17 cellular contexts compared by ENCODE assay signal in the genomic region with DNA sequence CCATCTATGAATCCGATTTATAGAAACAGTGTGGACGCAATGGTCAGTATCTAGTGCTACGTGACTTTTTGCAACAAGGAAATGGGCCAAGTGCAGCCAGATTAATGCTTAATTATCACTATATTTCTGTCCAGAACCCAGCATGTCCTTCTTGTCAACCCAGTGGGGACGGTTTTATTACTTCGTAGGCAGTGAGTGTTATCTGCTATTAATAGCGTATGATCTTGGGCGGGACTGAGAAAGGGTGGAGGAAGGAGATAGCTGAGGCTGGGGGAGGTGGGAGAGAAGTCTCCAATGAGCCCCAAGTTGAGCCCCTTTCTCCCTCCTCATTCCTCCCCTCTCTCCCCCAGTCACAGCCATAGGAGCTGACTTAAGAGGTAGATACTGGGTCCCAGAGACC. TPM values are rescaled to one million over a fixed set of nuclear protein-coding genes. Genes with fewer than 3 reads are reported as not detected.
A peak's percentile ranks its signal among the peaks of the same experiment; 100 is the strongest.
DNase-seq lines count a peak whose midpoint lies in the region; ATAC-seq and TF ChIP-seq lines count a peak whose summit lies in the region.
"Had no signal": no experiment of that assay in that cellular context is flagged by ENCODE, and none has a peak within 500 bp of the region (broad histone marks: within the 10 kb centered on the region; RNA-seq: fewer than 3 reads in every experiment).

No MANE protein-coding gene starts in this region.

- WGBS in heart left ventricle, 4 donors: 14 to 32% (median 20%) methylated on average over 7 of the region's 7 CpGs
- WGBS in suprapubic skin: 62% methylated on average over 7 of the region's 7 CpGs

- intact Hi-C loops in heart left ventricle (cut with DNase I) (no loop called here), uterus (cut with DNase I; ENCODE audit: low total_unique reads) (no loop called here)

- DNase-seq in BE2C: no peak
- DNase-seq in heart left ventricle: no peak
- DNase-seq in myocyte (ENCODE audit: low read depth): peak; percentile 37
- no peak for DNase-seq in EL
- DNase-seq in uterus: no peak
- no peak for DNase-seq in suprapubic skin (ENCODE audit: low spot score in 2 of 2)
- DNase-seq: DMS79 treated with DMSO at 0.1 percent for 48 hours, GDM1, NCI-H1092, NCI-H2081 treated with DMSO at 0.1 percent for 48 hours, NCI-H510A, NCI-H82, PC-9 had no signal

- no peaks in the 10 kb centered on the region for H3K36me3 ChIP-seq in BE2C
- H3K36me3 ChIP-seq in HEK293 (ENCODE audit: control insufficient read depth in 2 of 2, insufficient read depth in 1 of 2, low read length in 2 of 2): no peaks in the 10 kb centered on the region
- H3K36me3 ChIP-seq in heart left ventricle: no peaks in the 10 kb centered on the region
- H3K36me3 ChIP-seq in uterus: no peaks in the 10 kb centered on the region
- H3K36me3 ChIP-seq in suprapubic skin: no peaks in the 10 kb centered on the region

- CTCF ChIA-PET in HEK293 (lab: Yijun Ruan, JAX): interaction anchor here (0.7 kb wide), 1 partner anchor 51 kb away, joined by 5 read pairs; no protein-coding TSS in a partner anchor

- no peak for TF ChIP-seq POLR2A in heart left ventricle (IDR thresholded peaks at IDR 0.05)
- TF ChIP-seq POLR2A in uterus (IDR thresholded peaks at IDR 0.05): no peak
- TF ChIP-seq POLR2A in suprapubic skin (IDR thresholded peaks at IDR 0.05): no peak

- H3K4me1 ChIP-seq in BE2C: peaks cover 63% of the 10 kb centered on the region
- no peaks in the 10 kb centered on the region for H3K4me1 ChIP-seq in HEK293 (ENCODE audit: control insufficient read depth, insufficient read depth, low read length)
- H3K4me1 ChIP-seq in heart left ventricle: peaks cover 0 to 15% (median 6%) of the 10 kb centered on the region in 12 donors
- H3K4me1 ChIP-seq in uterus: no peaks in the 10 kb centered on the region
- no peaks in the 10 kb centered on the region for H3K4me1 ChIP-seq in suprapubic skin

- no peak for TF ChIP-seq EP300 in suprapubic skin (IDR thresholded peaks at IDR 0.05)

- TF ChIP-seq CTCF in BE2C (IDR thresholded peaks at IDR 0.05; ENCODE audit: low read depth, low read length): no peak
- no peak for TF ChIP-seq CTCF in HEK293 (tag by site-specific recombination; IDR thresholded peaks at IDR 0.05)
- TF ChIP-seq CTCF in heart left ventricle (IDR thresholded peaks at IDR 0.05): no peak
- TF ChIP-seq CTCF in uterus (IDR thresholded peaks at IDR 0.05): no peak
- no peak for TF ChIP-seq CTCF in suprapubic skin (IDR thresholded peaks at IDR 0.05)

- H3K4me3 ChIP-seq in BE2C (ENCODE audit: low read depth, low read length) (peak overlapping the region; percentile 18), HEK293 (ENCODE audit: low read depth, low read length) (no peak overlapping the region), heart left ventricle (peak overlapping the region in 1 of 12 donors; percentile 13), uterus (no peak overlapping the region), suprapubic skin (no peak overlapping the region)
- H3K4me3 ChIP-seq: GM12878, PC-9 had no signal

- ATAC-seq in heart left ventricle: peak in 3 of 4 donors; percentile 73 to 84 (median 80)
- ATAC-seq in GM18858 (IDR thresholded peaks at IDR 0.05; ENCODE audit: unreplicated experiment): no peak
- ATAC-seq: GM12878 had no signal

- POLR2A ChIA-PET in HEK293 (lab: Yijun Ruan, JAX): no interaction called here

- H3K27me3 ChIP-seq in BE2C: no peaks in the 10 kb centered on the region
- peaks cover 0 to 7% (median 0%) of the 10 kb centered on the region in 9 donors for H3K27me3 ChIP-seq in heart left ventricle
- H3K27me3 ChIP-seq in uterus: no peaks in the 10 kb centered on the region
- peaks cover 13% of the 10 kb centered on the region for H3K27me3 ChIP-seq in suprapubic skin

- no peak overlapping the region for H3K27ac ChIP-seq in HEK293 (ENCODE audit: extremely low read depth, low read depth, low read length)
- peak overlapping the region in 2 of 12 donors; percentile 16 to 34 for H3K27ac ChIP-seq in heart left ventricle
- no peak overlapping the region for H3K27ac ChIP-seq in uterus
- H3K27ac ChIP-seq in suprapubic skin: no peak overlapping the region
- H3K27ac ChIP-seq: KMS-11, PC-9 had no signal

- H3K9me3 ChIP-seq in BE2C (no peaks in the 10 kb centered on the region), HEK293 (ENCODE audit: control insufficient read depth, insufficient read depth, low read depth, low read length) (no peaks in the 10 kb centered on the region), heart left ventricle (no peaks in the 10 kb centered on the region), uterus (no peaks in the 10 kb centered on the region), suprapubic skin (no peaks in the 10 kb centered on the region)

TF ChIP-seq in HEK293, 187 proteins besides CTCF, POLR2A, EP300 and RAD21:
- no peak for TF ChIP-seq ZNF701 (tag by site-specific recombination; IDR thresholded peaks at IDR 0.05)
- TF ChIP-seq, protein P1, sequence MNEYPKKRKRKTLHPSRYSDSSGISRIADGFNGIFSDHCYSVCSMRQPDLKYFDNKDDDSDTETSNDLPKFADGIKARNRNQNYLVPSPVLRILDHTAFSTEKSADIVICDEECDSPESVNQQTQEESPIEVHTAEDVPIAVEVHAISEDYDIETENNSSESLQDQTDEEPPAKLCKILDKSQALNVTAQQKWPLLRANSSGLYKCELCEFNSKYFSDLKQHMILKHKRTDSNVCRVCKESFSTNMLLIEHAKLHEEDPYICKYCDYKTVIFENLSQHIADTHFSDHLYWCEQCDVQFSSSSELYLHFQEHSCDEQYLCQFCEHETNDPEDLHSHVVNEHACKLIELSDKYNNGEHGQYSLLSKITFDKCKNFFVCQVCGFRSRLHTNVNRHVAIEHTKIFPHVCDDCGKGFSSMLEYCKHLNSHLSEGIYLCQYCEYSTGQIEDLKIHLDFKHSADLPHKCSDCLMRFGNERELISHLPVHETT (tag by site-specific recombination; IDR thresholded peaks at IDR 0.05): no peak
- no peak for TF ChIP-seq ZNF610 (tag by site-specific recombination; IDR thresholded peaks at IDR 0.05; ENCODE audit: borderline replicate concordance)
- no peak for TF ChIP-seq SCRT2 (tag by site-specific recombination; IDR thresholded peaks at IDR 0.05)
- no peak for TF ChIP-seq KLF1 (tag by site-specific recombination; IDR thresholded peaks at IDR 0.05)
- no peak for TF ChIP-seq ZNF488 (tag by site-specific recombination; IDR thresholded peaks at IDR 0.05)
- no peak for TF ChIP-seq OVOL3 (tag by site-specific recombination; IDR thresholded peaks at IDR 0.05)
- peak; percentile 43; the same call in 1 of the 2 replicates for TF ChIP-seq ZIC2 (tag by site-specific recombination; IDR thresholded peaks at IDR 0.05)

RNA-seq across cellular contexts. Expression of gene FAM222A, which starts 59.7 kb away (rescaled TPM):
- 227 TPM for polyA plus RNA-seq in BE2C (2012; ENCODE audit: insufficient read depth, insufficient read length, low read depth)
- total RNA-seq in heart left ventricle (10 to 100 TPM in 6 of 9 donors, 1 to 10 TPM in 3; 3.5 to 45.8 (median 11.2) TPM), myocyte (5.7 and 9.1 TPM in 2 replicates), uterus (1 to 10 TPM in 2 of 4 donors, under 1 TPM in 1, not detected in 1; 0.34 to 3.5 (median 1.7) TPM), suprapubic skin (1 to 10 TPM; 3.9 to 8.5 (median 6.6) TPM)
- 1 to 10 TPM; 4.1 to 9.4 TPM for polyA plus RNA-seq in heart left ventricle
- polyA plus RNA-seq in myocyte (2012): 1.9 TPM
